10 cellular contexts compared by ENCODE assay signal in the genomic region with DNA sequence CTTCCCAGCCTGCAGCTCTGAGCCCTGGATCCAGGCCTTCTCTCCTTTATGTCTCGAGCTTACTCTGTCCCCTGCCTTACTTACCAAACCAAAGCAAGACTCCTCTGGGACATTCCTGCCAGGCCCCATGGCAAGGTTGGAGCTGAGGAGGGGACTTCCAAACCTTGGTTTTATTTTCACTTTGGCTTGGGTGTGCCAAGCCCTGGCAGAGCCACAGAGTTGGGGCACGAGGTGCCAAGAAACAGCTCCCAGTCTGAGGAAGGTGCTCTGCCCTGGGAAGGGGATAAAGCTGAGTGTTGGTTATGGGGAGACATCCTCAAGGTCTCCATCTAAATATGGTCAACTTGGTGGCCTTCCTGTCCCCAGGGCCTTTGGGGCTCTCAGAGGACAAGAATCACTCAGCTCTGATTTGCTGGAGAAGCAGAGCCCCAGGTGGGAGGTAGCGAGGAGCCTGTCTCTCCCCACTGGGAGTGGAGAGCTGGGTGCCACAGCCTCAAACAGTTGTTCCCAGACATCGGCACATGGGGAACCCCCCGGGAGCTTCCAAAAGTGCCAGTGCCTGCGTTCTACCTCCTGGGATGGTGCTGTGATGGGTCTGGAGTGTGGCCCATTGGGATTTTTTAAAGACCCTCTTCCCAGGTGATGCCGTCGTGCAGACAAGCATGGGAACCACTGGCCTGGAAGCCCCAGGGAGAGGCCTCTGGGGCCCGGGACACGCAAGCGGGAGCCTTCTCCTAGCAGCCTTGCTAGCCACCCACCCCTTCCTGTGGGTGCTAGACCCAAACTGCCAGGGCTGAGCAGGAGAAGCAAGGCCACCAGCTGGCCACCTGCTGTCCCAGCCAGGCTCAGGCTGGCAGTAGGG. TPM values are rescaled to one million over a fixed set of nuclear protein-coding genes. Genes with fewer than 3 reads are reported as not detected.
DNase-seq lines count a peak whose midpoint lies in the region; ATAC-seq and TF ChIP-seq lines count a peak whose summit lies in the region.
"Had no signal": no experiment of that assay in that cellular context is flagged by ENCODE, and none has a peak within 500 bp of the region (broad histone marks: within the 10 kb centered on the region; RNA-seq: fewer than 3 reads in every experiment).

No MANE protein-coding gene starts in this region.

- H3K79me2 ChIP-seq in mesendoderm (ENCODE audit: control insufficient read depth, insufficient read depth, low read length) = no peaks in the 10 kb centered on the region

- no peak overlapping the region for H2AK5ac ChIP-seq in mesendoderm (ENCODE audit: low read length)

- H3K23ac ChIP-seq in mesendoderm (ENCODE audit: low read length) = no peak overlapping the region

- H3K27me3 ChIP-seq in foreskin keratinocyte (no peaks in the 10 kb centered on the region), mesendoderm (ENCODE audit: insufficient read depth, low read length, poor library complexity) (no peaks in the 10 kb centered on the region), testis (no peaks in the 10 kb centered on the region)
- H3K27me3 ChIP-seq: body of pancreas had no signal

- intact Hi-C loops in testis (cut with DNase I; ENCODE audit: low total_unique reads) = no loop called here

- H3K4me3 ChIP-seq in mesendoderm (ENCODE audit: low read length) (no peak overlapping the region), testis (no peak overlapping the region)
- H3K4me3 ChIP-seq: body of pancreas, thoracic aorta had no signal

- no peak overlapping the region for H2BK15ac ChIP-seq in mesendoderm (replicated peaks; ENCODE audit: low read depth)

- no peak overlapping the region for H3K56ac ChIP-seq in mesendoderm (ENCODE audit: low read length)

- WGBS in mesendoderm (ENCODE audit: extremely low coverage, insufficient coverage, low lambda C conversion rate) = no CpG with 5 or more reads among the region's 11 CpGs
- 84 to 97% methylated on average over 8 to 11 of the region's 11 CpGs for WGBS in testis, 2 donors

- H3K27ac ChIP-seq in foreskin keratinocyte = peak overlapping the region; percentile 32
- no peak overlapping the region for H3K27ac ChIP-seq in mesendoderm (ENCODE audit: low read depth, low read length)
- H3K27ac ChIP-seq in testis = no peak overlapping the region

- H4K8ac ChIP-seq in mesendoderm (ENCODE audit: low read depth, low read length) = no peak overlapping the region

- H2BK120ac ChIP-seq in mesendoderm (ENCODE audit: low read depth, low read length) = no peak overlapping the region

- no peak overlapping the region for H4K5ac ChIP-seq in mesendoderm (ENCODE audit: low read length)

- H3K79me1 ChIP-seq in mesendoderm (ENCODE audit: low read length) = no peaks in the 10 kb centered on the region

- H3K4me1 ChIP-seq in foreskin keratinocyte = peaks cover 7% of the 10 kb centered on the region
- no peaks in the 10 kb centered on the region for H3K4me1 ChIP-seq in mesendoderm (ENCODE audit: control insufficient read depth, low read depth, low read length)
- no peaks in the 10 kb centered on the region for H3K4me1 ChIP-seq in testis
- H3K4me1 ChIP-seq: body of pancreas had no signal

- H3K4ac ChIP-seq in mesendoderm (ENCODE audit: low read depth, low read length) = no peak overlapping the region

- ATAC-seq in GM21447 (IDR thresholded peaks at IDR 0.05; ENCODE audit: unreplicated experiment) = peak; percentile 13
- no peak for ATAC-seq in foreskin keratinocyte
- ATAC-seq in stimulated activated naive CD8-positive, alpha-beta T cell treated with anti-CD3 and anti-CD28 coated beads, Interleukin-15, Interleukin-2, amounts not matched to agents 100 U/mL and 50 U/mL, for 24 hours = peak; percentile 32

- H3K4me2 ChIP-seq in mesendoderm (ENCODE audit: low read length) = no peak overlapping the region

- no peak for TF ChIP-seq CTCF in foreskin keratinocyte (conservative IDR thresholded peaks at IDR 0.05)
- TF ChIP-seq CTCF in testis (IDR thresholded peaks at IDR 0.05) = no peak

- no peak overlapping the region for H3K18ac ChIP-seq in mesendoderm (ENCODE audit: low read length)

- H2BK5ac ChIP-seq in mesendoderm (ENCODE audit: low read length) = no peak overlapping the region

- H3K9ac ChIP-seq in mesendoderm (ENCODE audit: low read length) = no peak overlapping the region

- no peaks in the 10 kb centered on the region for H3K9me3 ChIP-seq in testis
- H3K9me3 ChIP-seq: body of pancreas, thoracic aorta had no signal

- no peaks in the 10 kb centered on the region for H3K36me3 ChIP-seq in mesendoderm (ENCODE audit: control insufficient read depth, insufficient read depth, low read length)
- no peaks in the 10 kb centered on the region for H3K36me3 ChIP-seq in testis (ENCODE audit: low read depth, missing control alignments)
- H3K36me3 ChIP-seq: thoracic aorta had no signal

- DNase-seq in T-helper 2 cell = peak in 3 of 5 experiments; percentile 38 to 66 (median 63)
- DNase-seq in foreskin keratinocyte = no peak
- peak; percentile 51 for DNase-seq in stimulated activated naive CD8-positive, alpha-beta T cell treated with anti-CD3 and anti-CD28 coated beads, Interleukin-15, Interleukin-2, amounts not matched to agents 100 U/mL and 50 U/mL, for 24 hours
- no peak for DNase-seq in mesendoderm
- no peak for DNase-seq in testis
- DNase-seq in SHP77 (lab: John Stamatoyannopoulos, UW) = no peak
- DNase-seq: NCI-H510A treated with DMSO at 0.1 percent for 48 hours had no signal

- no peak for TF ChIP-seq POLR2A in testis (IDR thresholded peaks at IDR 0.05)

RNA-seq across cellular contexts. Expression of a gene that starts 10.3 kb away (rescaled TPM):
- total RNA-seq in foreskin keratinocyte = 8.4 and 10.3 TPM in 2 replicates
- 5.2 and 5.8 TPM in 2 replicates for polyA plus RNA-seq in foreskin keratinocyte
- 0.41 TPM for polyA plus RNA-seq in mesendoderm (2013, experiment 1 of 2)
- 0.52 TPM for polyA plus RNA-seq in mesendoderm (2013, experiment 2 of 2)
- 10 to 100 TPM; 12.0 to 14.9 TPM for total RNA-seq in testis
- 10.3 TPM for polyA plus RNA-seq in testis (ENCODE audit: insufficient read depth, low read depth, low replicate concordance)

RNA-seq across cellular contexts. Expression of a gene that starts 37.9 kb away (rescaled TPM):
- not detected in 2 replicates for total RNA-seq in foreskin keratinocyte
- polyA plus RNA-seq in foreskin keratinocyte = not detected in 2 replicates
- not detected for polyA plus RNA-seq in mesendoderm (2013, experiment 1 of 2)
- not detected for polyA plus RNA-seq in mesendoderm (2013, experiment 2 of 2)
- under 1 TPM; 0.24 to 0.50 TPM for total RNA-seq in testis
- 0.69 TPM for polyA plus RNA-seq in testis (ENCODE audit: insufficient read depth, low read depth, low replicate concordance)
- total RNA-seq: thoracic aorta had no signal

Comparison
In these comparisons a context has a peak if more than half of its experiments do, and no peak if none do; other contexts are left out.
1. DNase-seq: peak in T-helper 2 cell (3 of 5) and stimulated activated naive CD8-positive, alpha-beta T cell treated with anti-CD3 and anti-CD28 coated beads, Interleukin-15, Interleukin-2, amounts not matched to agents 100 U/mL and 50 U/mL, for 24 hours (single experiment); none in foreskin keratinocyte (0 of 2), mesendoderm (single experiment), testis (single experiment) and SHP77 (0 of 2).